Comparison of ENCODE assay signal across 11 cellular contexts in the genomic region with DNA sequence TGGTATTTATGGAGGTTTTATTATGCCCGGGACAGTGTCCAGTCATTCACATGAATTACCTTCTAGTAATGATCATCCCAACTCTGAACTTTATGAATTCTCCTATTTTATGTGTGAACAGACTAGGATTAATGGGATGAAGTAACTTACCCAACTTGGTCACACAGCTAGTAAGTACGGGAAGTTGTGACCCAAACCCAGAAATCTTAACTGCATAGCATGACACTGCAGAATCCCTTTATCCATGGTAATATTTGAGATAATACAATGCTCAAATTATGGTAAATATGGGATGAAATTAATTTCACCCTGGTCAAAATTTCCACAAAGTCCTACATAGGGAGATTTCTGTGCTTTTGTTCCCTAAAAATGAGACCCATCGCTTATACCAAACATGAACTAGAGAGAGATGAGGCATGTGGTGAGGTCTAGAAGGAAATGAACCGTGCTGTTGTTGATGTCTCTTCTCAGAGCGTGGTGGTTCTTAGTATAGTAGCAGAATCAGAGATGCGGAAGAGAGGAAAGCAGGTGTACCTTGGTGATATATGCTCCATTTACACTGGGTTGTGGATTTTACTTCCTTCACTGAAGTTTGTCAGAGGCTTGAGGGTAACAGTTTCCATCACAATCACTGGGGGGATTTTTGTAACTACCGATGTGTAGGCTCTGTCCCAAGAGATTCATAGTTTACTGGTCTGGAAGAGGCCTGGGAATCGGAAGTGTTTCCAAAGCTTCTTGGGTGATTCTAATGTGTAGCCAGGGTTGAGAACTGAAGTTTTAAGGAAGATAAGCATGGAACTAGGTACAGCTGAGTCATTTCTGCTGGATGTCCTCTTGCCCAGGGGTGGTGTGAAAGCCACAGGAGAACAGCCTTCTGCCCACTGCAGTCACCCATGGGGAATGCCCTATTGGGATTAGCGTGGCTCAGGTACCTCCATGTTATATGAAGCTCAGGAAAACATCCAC. TPM values are rescaled to one million over a fixed set of nuclear protein-coding genes. Genes with fewer than 3 reads are reported as not detected.
DNase-seq lines count a peak whose midpoint lies in the region; ATAC-seq and TF ChIP-seq lines count a peak whose summit lies in the region.
"Had no signal": no experiment of that assay in that cellular context is flagged by ENCODE, and none has a peak within 500 bp of the region (broad histone marks: within the 10 kb centered on the region; RNA-seq: fewer than 3 reads in every experiment).

No MANE protein-coding gene starts in this region.

- no peaks in the 10 kb centered on the region for H3K36me3 ChIP-seq in smooth muscle cell (ENCODE audit: low read depth)

- in situ Hi-C loops in GM13976 (cut with MboI; ENCODE audit: low sequenced_read_pairs, unreplicated experiment) = loop anchor here (25.0 kb wide), 1 partner anchor 588 kb away; a partner anchor contains a TSS

- H3F3A ChIP-seq in smooth muscle cell (ENCODE audit: low read depth) = peaks cover 18% of the 10 kb centered on the region

- ATAC-seq in GM19468 (IDR thresholded peaks at IDR 0.05; ENCODE audit: extremely low read depth, unreplicated experiment) (peak; percentile 71), HG03135 (IDR thresholded peaks at IDR 0.05; ENCODE audit: unreplicated experiment) (peak; percentile 83), HG03039 (IDR thresholded peaks at IDR 0.05; ENCODE audit: unreplicated experiment) (no peak)
- ATAC-seq in activated naive CD8-positive, alpha-beta T cell treated with anti-CD3 and anti-CD28 coated beads, Interleukin-2, amount 10 ng/mL, durations not matched to agents 7 days and 5 days (ENCODE audit: low read depth) = peak; percentile 90

- H3K79me2 ChIP-seq in smooth muscle cell (ENCODE audit: low read depth) = no peaks in the 10 kb centered on the region

- DNase-seq in GM13976 (ENCODE audit: low spot score) (peak; percentile 55), smooth muscle cell (lab: John Stamatoyannopoulos, UW; ENCODE audit: unreplicated experiment) (no peak), NCI-H524 treated with DMSO at 0.1 percent for 48 hours (lab: John Stamatoyannopoulos, UW) (no peak), hypothalamus (lab: John Stamatoyannopoulos, UW) (no peak)
- no peak for DNase-seq in activated naive CD8-positive, alpha-beta T cell treated with anti-CD3 and anti-CD28 coated beads, Interleukin-2, amount 10 ng/mL, durations not matched to agents 7 days and 5 days
- DNase-seq: hippocampal formation had no signal

- POLR2A ChIA-PET in activated naive CD8-positive, alpha-beta T cell treated with anti-CD3 and anti-CD28 coated beads, Interleukin-2, amount 10 ng/mL, durations not matched to agents 7 days and 5 days (lab: Charles Lee) = interaction anchor here (1.1 to 4.7 kb wide), 4 partner anchors 12 to 100 kb away, joined by 3 to 38 read pairs (median 4); a partner anchor contains a TSS

- 91% methylated on average over 9 of the region's 9 CpGs for WGBS in smooth muscle cell (ENCODE audit: low lambda C conversion rate)

- peaks cover 4% of the 10 kb centered on the region for H3K9me3 Mint-ChIP-seq in activated naive CD8-positive, alpha-beta T cell treated with anti-CD3 and anti-CD28 coated beads, Interleukin-2, amount 10 ng/mL, durations not matched to agents 7 days and 5 days

- no peaks in the 10 kb centered on the region for H4K20me1 ChIP-seq in smooth muscle cell (ENCODE audit: low read depth)

- H2AFZ ChIP-seq in smooth muscle cell (ENCODE audit: low read depth) = no peak overlapping the region

- peak overlapping the region; percentile 23 for H3K4me3 Mint-ChIP-seq in activated naive CD8-positive, alpha-beta T cell treated with anti-CD3 and anti-CD28 coated beads, Interleukin-2, amount 10 ng/mL, durations not matched to agents 7 days and 5 days

- TF ChIP-seq CTCF in GM13976 (IDR thresholded peaks at IDR 0.05; ENCODE audit: borderline replicate concordance, control extremely low read depth, extremely low read depth, insufficient read depth, missing control alignments) (no peak), smooth muscle cell (IDR thresholded peaks at IDR 0.05; ENCODE audit: borderline replicate concordance, insufficient read depth, poor library complexity, severe bottlenecking) (no peak)

- peaks cover 32% of the 10 kb centered on the region for H3K4me1 Mint-ChIP-seq in activated naive CD8-positive, alpha-beta T cell treated with anti-CD3 and anti-CD28 coated beads, Interleukin-2, amount 10 ng/mL, durations not matched to agents 7 days and 5 days

- H3K27ac ChIP-seq in smooth muscle cell (ENCODE audit: low read depth) = no peak overlapping the region

- H3K27me3 Mint-ChIP-seq in activated naive CD8-positive, alpha-beta T cell treated with anti-CD3 and anti-CD28 coated beads, Interleukin-2, amount 10 ng/mL, durations not matched to agents 7 days and 5 days = no peaks in the 10 kb centered on the region

- peaks cover 8% of the 10 kb centered on the region for H3K4me1 ChIP-seq in smooth muscle cell (ENCODE audit: low read depth)

- no peaks in the 10 kb centered on the region for H3K27me3 ChIP-seq in smooth muscle cell (ENCODE audit: low read depth)

- H3K9me3 ChIP-seq in smooth muscle cell (replicated peaks; ENCODE audit: low read depth) = peaks cover 6% of the 10 kb centered on the region

- peak overlapping the region; percentile 81 for H3K27ac Mint-ChIP-seq in activated naive CD8-positive, alpha-beta T cell treated with anti-CD3 and anti-CD28 coated beads, Interleukin-2, amount 10 ng/mL, durations not matched to agents 7 days and 5 days

- H3K36me3 Mint-ChIP-seq in activated naive CD8-positive, alpha-beta T cell treated with anti-CD3 and anti-CD28 coated beads, Interleukin-2, amount 10 ng/mL, durations not matched to agents 7 days and 5 days = no peaks in the 10 kb centered on the region

- H3K9ac ChIP-seq in smooth muscle cell (ENCODE audit: low read depth) = no peak overlapping the region

- H3K4me3 ChIP-seq in smooth muscle cell = no peak overlapping the region

- no peak overlapping the region for H3K4me2 ChIP-seq in smooth muscle cell

RNA-seq across cellular contexts. Expression of a gene that starts 30.2 kb away (rescaled TPM):
- not detected for total RNA-seq in activated naive CD8-positive, alpha-beta T cell treated with anti-CD3 and anti-CD28 coated beads, Interleukin-2, amount 10 ng/mL, durations not matched to agents 7 days and 5 days
- not detected in 2 replicates for total RNA-seq in smooth muscle cell
- polyA plus RNA-seq in smooth muscle cell = not detected in 2 replicates
- total RNA-seq: osteocyte; T-helper 2 cell treated with Interferon-gamma antibody and Interleukin-4, amounts not matched to agents 100 ng/mL and 5 ng/mL, for 36 hours had no signal
